ENCODE assay signal across 23 cellular contexts in the genomic region with DNA sequence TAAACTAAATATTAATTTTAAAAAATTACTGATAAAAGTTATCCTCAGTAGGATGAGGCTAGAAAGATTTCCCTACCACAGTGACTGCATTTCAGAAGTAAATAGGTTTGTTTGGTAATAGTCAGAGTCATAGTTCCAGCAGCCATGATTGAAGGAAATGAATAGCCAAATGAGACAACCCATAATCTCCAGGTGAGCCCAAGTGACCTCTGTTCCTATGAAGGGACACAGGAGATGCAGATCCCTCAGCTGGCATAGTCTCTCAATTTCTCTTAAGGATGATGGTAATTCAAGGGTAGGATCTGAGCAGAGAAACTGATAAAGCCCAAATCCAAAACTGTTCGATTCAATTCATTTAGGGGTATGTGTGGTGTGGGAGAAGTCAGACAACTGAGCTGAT.
DNase-seq lines count a peak whose midpoint lies in the region; ATAC-seq and TF ChIP-seq lines count a peak whose summit lies in the region.
"Had no signal": no experiment of that assay in that cellular context is flagged by ENCODE, and none has a peak within 500 bp of the region (broad histone marks: within the 10 kb centered on the region; RNA-seq: fewer than 3 reads in every experiment).

No MANE protein-coding gene starts in this region.

- H3K9ac ChIP-seq in BLaER1: no peak overlapping the region
- no peak overlapping the region for H3K9ac ChIP-seq in SU-DHL-6 (ENCODE audit: low read length)
- H3K9ac ChIP-seq in mesendoderm (ENCODE audit: low read length): no peak overlapping the region
- H3K9ac ChIP-seq: parathyroid adenoma had no signal

- DNase-seq in CD4-positive, alpha-beta T cell: no peak
- no peak for DNase-seq in activated naive CD8-positive, alpha-beta T cell treated with anti-CD3 and anti-CD28 coated beads for 36 hours
- no peak for DNase-seq in GM13976 (ENCODE audit: low spot score)
- no peak for DNase-seq in LoVo (ENCODE audit: low spot score)
- no peak for DNase-seq in mesendoderm
- DNase-seq: activated CD8-positive, alpha-beta memory T cell treated with anti-CD3 and anti-CD28 coated beads, Interleukin-2, amount 50 U/mL, for 48 hours; adrenal gland; brain microvascular endothelial cell; effector memory CD4-positive, alpha-beta T cell; hypothalamus; KG1; left ventricle myocardium inferior; MV-4-11; NCI-H524 treated with DMSO at 0.1 percent for 48 hours had no signal

- H3K79me2 ChIP-seq in SU-DHL-6 (ENCODE audit: insufficient read depth, low read length) (no peaks in the 10 kb centered on the region; the same call in 1 of the 2 replicates), mesendoderm (ENCODE audit: control insufficient read depth, insufficient read depth, low read length) (no peaks in the 10 kb centered on the region)
- H3K79me2 ChIP-seq: parathyroid adenoma had no signal

- H3K27ac ChIP-seq in BLaER1 (no peak overlapping the region), SU-DHL-6 (ENCODE audit: low read depth, low read length) (peak overlapping the region; percentile 74), mesendoderm (ENCODE audit: low read depth, low read length) (no peak overlapping the region)
- peak overlapping the region; percentile 16 for H3K27ac ChIP-seq in CD4-positive, alpha-beta T cell (ENCODE audit: low read depth, low read length)
- H3K27ac ChIP-seq: adrenal gland, brain microvascular endothelial cell, esophagus muscularis mucosa, left ventricle myocardium inferior, parathyroid adenoma, RWPE1, SK-N-MC, suprapubic skin had no signal

- intact Hi-C loops in CD4-positive, alpha-beta T cell (cut with DNase I, micrococcal nuclease): loop anchor here (10.0 kb wide), 1 partner anchor 459 kb away; a partner anchor contains a TSS

- POLR2A ChIA-PET in CD4-positive, alpha-beta T cell (lab: Charles Lee): interaction anchor here (0.6 to 1.7 kb wide), 8 partner anchors 18 to 811 kb away, joined by 3 to 9 read pairs (median 4); no protein-coding TSS in a partner anchor

- no peak for TF ChIP-seq CTCF in CD4-positive, alpha-beta T cell (IDR thresholded peaks at IDR 0.05)
- TF ChIP-seq CTCF in SU-DHL-6 (IDR thresholded peaks at IDR 0.05; ENCODE audit: insufficient read depth, low read length, poor library complexity, severe bottlenecking): no peak
- no peak for TF ChIP-seq CTCF in GM13976 (IDR thresholded peaks at IDR 0.05; ENCODE audit: borderline replicate concordance, control extremely low read depth, extremely low read depth, insufficient read depth, missing control alignments)

- H3K4me3 Mint-ChIP-seq in CD4-positive, alpha-beta T cell: peak overlapping the region; percentile 50
- H3K4me3 Mint-ChIP-seq in activated naive CD8-positive, alpha-beta T cell treated with anti-CD3 and anti-CD28 coated beads for 36 hours: no peak overlapping the region
- H3K4me3 Mint-ChIP-seq: mesothelial cell of epicardium had no signal

- peak overlapping the region; percentile 89 for H3K27ac Mint-ChIP-seq in CD4-positive, alpha-beta T cell
- H3K27ac Mint-ChIP-seq in activated naive CD8-positive, alpha-beta T cell treated with anti-CD3 and anti-CD28 coated beads for 36 hours: peak overlapping the region; percentile 93
- H3K27ac Mint-ChIP-seq: mesothelial cell of epicardium had no signal

- H3K56ac ChIP-seq in mesendoderm (ENCODE audit: low read length): no peak overlapping the region

- H2BK15ac ChIP-seq in mesendoderm (replicated peaks; ENCODE audit: low read depth): no peak overlapping the region

- H3K4me3 ChIP-seq in BLaER1 (no peak overlapping the region), SU-DHL-6 (ENCODE audit: insufficient read depth, low read length, poor library complexity, severe bottlenecking) (peak overlapping the region; percentile 24), mesendoderm (ENCODE audit: low read length) (no peak overlapping the region)
- H3K4me3 ChIP-seq: adrenal gland, esophagus muscularis mucosa, left ventricle myocardium inferior, SK-N-MC, suprapubic skin had no signal

- H3K4ac ChIP-seq in mesendoderm (ENCODE audit: low read depth, low read length): no peak overlapping the region

- no peaks in the 10 kb centered on the region for H3K9me3 ChIP-seq in BLaER1
- H3K9me3 ChIP-seq in CD4-positive, alpha-beta T cell (ENCODE audit: control insufficient read depth, low read length): no peaks in the 10 kb centered on the region
- peaks cover 5% of the 10 kb centered on the region; the same call in 1 of the 2 replicates for H3K9me3 ChIP-seq in SU-DHL-6 (ENCODE audit: insufficient read depth, low read length)
- H3K9me3 ChIP-seq: adrenal gland, esophagus muscularis mucosa had no signal

- no peak overlapping the region for H4K8ac ChIP-seq in mesendoderm (ENCODE audit: low read depth, low read length)

- no peak overlapping the region for H4K5ac ChIP-seq in mesendoderm (ENCODE audit: low read length)

- no CpG with 5 or more reads among the region's 1 CpG for WGBS in mesendoderm (ENCODE audit: extremely low coverage, insufficient coverage, low lambda C conversion rate)

- no peaks in the 10 kb centered on the region for H3K36me3 Mint-ChIP-seq in CD4-positive, alpha-beta T cell (ENCODE audit: low read depth)
- peaks cover 15% of the 10 kb centered on the region for H3K36me3 Mint-ChIP-seq in activated naive CD8-positive, alpha-beta T cell treated with anti-CD3 and anti-CD28 coated beads for 36 hours
- H3K36me3 Mint-ChIP-seq: mesothelial cell of epicardium had no signal

- H3K36me3 ChIP-seq in BLaER1: no peaks in the 10 kb centered on the region
- H3K36me3 ChIP-seq in SU-DHL-6 (ENCODE audit: low read length): peaks cover 12% of the 10 kb centered on the region; the same call in 1 of the 2 replicates
- no peaks in the 10 kb centered on the region for H3K36me3 ChIP-seq in mesendoderm (ENCODE audit: control insufficient read depth, insufficient read depth, low read length)
- H3K36me3 ChIP-seq: adrenal gland, brain microvascular endothelial cell, esophagus muscularis mucosa, left ventricle myocardium inferior, suprapubic skin had no signal

- H2BK5ac ChIP-seq in mesendoderm (ENCODE audit: low read length): no peak overlapping the region

- peaks cover 4% of the 10 kb centered on the region for H3K9me3 Mint-ChIP-seq in CD4-positive, alpha-beta T cell
- H3K9me3 Mint-ChIP-seq in activated naive CD8-positive, alpha-beta T cell treated with anti-CD3 and anti-CD28 coated beads for 36 hours: peaks cover 11% of the 10 kb centered on the region

- no peak overlapping the region for H2BK120ac ChIP-seq in mesendoderm (ENCODE audit: low read depth, low read length)

- H3F3A ChIP-seq in SU-DHL-6 (ENCODE audit: insufficient read depth): peaks cover 11% of the 10 kb centered on the region; the same call in 1 of the 2 replicates

- H3K79me1 ChIP-seq in mesendoderm (ENCODE audit: low read length): no peaks in the 10 kb centered on the region

- in situ Hi-C loops in GM13976 (cut with MboI; ENCODE audit: low sequenced_read_pairs, unreplicated experiment): loop anchor here (25.0 kb wide), 1 partner anchor 587 kb away; no protein-coding TSS in a partner anchor

- peaks cover 26% of the 10 kb centered on the region for H3K4me1 ChIP-seq in BLaER1
- no peaks in the 10 kb centered on the region for H3K4me1 ChIP-seq in mesendoderm (ENCODE audit: control insufficient read depth, low read depth, low read length)
- H3K4me1 ChIP-seq: adrenal gland, esophagus muscularis mucosa, parathyroid adenoma, suprapubic skin had no signal

- no peak overlapping the region for H2AFZ ChIP-seq in SU-DHL-6 (ENCODE audit: low read depth, low read length, severe bottlenecking)
- H2AFZ ChIP-seq: parathyroid adenoma had no signal

- CTCF ChIA-PET in CD4-positive, alpha-beta T cell (lab: Charles Lee): interaction anchor here (1.0 kb wide), 1 partner anchor 11 kb away, joined by 4 read pairs; no protein-coding TSS in a partner anchor

- no peak overlapping the region for H2AK5ac ChIP-seq in mesendoderm (ENCODE audit: low read length)

- H3K27me3 Mint-ChIP-seq in CD4-positive, alpha-beta T cell: no peaks in the 10 kb centered on the region
- H3K27me3 Mint-ChIP-seq in activated naive CD8-positive, alpha-beta T cell treated with anti-CD3 and anti-CD28 coated beads for 36 hours: no peaks in the 10 kb centered on the region

- H4K20me1 ChIP-seq in BLaER1 (no peaks in the 10 kb centered on the region), SU-DHL-6 (ENCODE audit: low read depth, low read length) (no peaks in the 10 kb centered on the region)

- peaks cover 72% of the 10 kb centered on the region for H3K4me1 Mint-ChIP-seq in CD4-positive, alpha-beta T cell (ENCODE audit: low read depth)
- peaks cover 53% of the 10 kb centered on the region for H3K4me1 Mint-ChIP-seq in activated naive CD8-positive, alpha-beta T cell treated with anti-CD3 and anti-CD28 coated beads for 36 hours
- H3K4me1 Mint-ChIP-seq: mesothelial cell of epicardium had no signal

- no peaks in the 10 kb centered on the region for H3K27me3 ChIP-seq in BLaER1
- no peaks in the 10 kb centered on the region for H3K27me3 ChIP-seq in CD4-positive, alpha-beta T cell (ENCODE audit: control insufficient read depth, insufficient read depth, low read length)
- H3K27me3 ChIP-seq in SU-DHL-6 (ENCODE audit: low read length): no peaks in the 10 kb centered on the region
- no peaks in the 10 kb centered on the region for H3K27me3 ChIP-seq in mesendoderm (ENCODE audit: insufficient read depth, low read length, poor library complexity)
- H3K27me3 ChIP-seq: adrenal gland, brain microvascular endothelial cell, esophagus muscularis mucosa, suprapubic skin had no signal

- no peak overlapping the region for H3K18ac ChIP-seq in mesendoderm (ENCODE audit: low read length)

- H3K9me2 ChIP-seq in SU-DHL-6 (replicated peaks; ENCODE audit: insufficient read depth, low read length): no peaks in the 10 kb centered on the region

- ATAC-seq in CD4-positive, alpha-beta T cell (ENCODE audit: poor library complexity): no peak
- ATAC-seq: sciatic nerve had no signal

- H3K4me2 ChIP-seq in BLaER1 (peak overlapping the region; percentile 13), SU-DHL-6 (ENCODE audit: low read depth, low read length, poor library complexity, severe bottlenecking) (peak overlapping the region; percentile 49), mesendoderm (ENCODE audit: low read length) (no peak overlapping the region)

- H3K23ac ChIP-seq in mesendoderm (ENCODE audit: low read length): no peak overlapping the region

Comparison
In these comparisons a context has a peak if more than half of its experiments do, and no peak if none do; other contexts are left out.
1. H3K27ac ChIP-seq: peak in CD4-positive, alpha-beta T cell (single experiment) and SU-DHL-6 (single experiment); none in BLaER1 (single experiment) and mesendoderm (single experiment).